ENCODE assay signal across 12 cellular contexts in genomic region chr2:234960091-234961088, GRCh38. TPM values are rescaled to one million over a fixed set of nuclear protein-coding genes. Genes with fewer than 3 reads are reported as not detected.
DNase-seq lines count a peak whose midpoint lies in the region; ATAC-seq, FAIRE-seq and TF ChIP-seq lines count a peak whose summit lies in the region.
"Had no signal": no experiment of that assay in that cellular context is flagged by ENCODE, and none has a peak within 500 bp of the region (broad histone marks: within the 10 kb centered on the region; RNA-seq: fewer than 3 reads in every experiment).

No MANE protein-coding gene starts in this region.

- no peaks in the 10 kb centered on the region for H3K9me3 Mint-ChIP-seq in mesothelial cell of epicardium
- no peaks in the 10 kb centered on the region for H3K9me3 Mint-ChIP-seq in T-helper 2 cell treated with Interferon-gamma antibody and Interleukin-4, amounts not matched to agents 5 μg/mL and 100 μg/mL, for 36 hours
- H3K9me3 Mint-ChIP-seq: activated T-helper 2 cell treated with anti-CD3 and anti-CD28 coated beads, Interferon-gamma antibody, Interleukin-2, Interleukin-4, amounts not matched to agents 10 μg/mL and 5 μg/mL and 100 μg/mL, durations not matched to agents 14 hours and 24 hours and 36 hours; CD4-positive, alpha-beta T cell had no signal

- FAIRE-seq in D721Med (lab: Jason Lieb, UNC): no peak

- DNase-seq in Ammon's horn (ENCODE audit: low spot score) (peak; percentile 67), NCI-H146 treated with DMSO at 0.1 percent for 48 hours (lab: John Stamatoyannopoulos, UW; ENCODE audit: unreplicated experiment) (peak; percentile 42), dorsolateral prefrontal cortex (peak in 1 of 10 donors; percentile 36), mesothelial cell of epicardium (ENCODE audit: low spot score in 2 of 2, unreplicated experiment in 2 of 2) (no peak), D721Med (ENCODE audit: insufficient read length, low spot score) (no peak)
- DNase-seq in T-helper 2 cell treated with Interferon-gamma antibody and Interleukin-4, amounts not matched to agents 5 μg/mL and 100 μg/mL, for 36 hours (ENCODE audit: low spot score): no peak
- DNase-seq: CD4-positive, alpha-beta T cell; immature natural killer cell; MM.1S had no signal

- intact Hi-C loops in dorsolateral prefrontal cortex (cut with DNase I): no loop called here

- peak overlapping the region; percentile 30 to 98 (median 87) for H3K27ac ChIP-seq in dorsolateral prefrontal cortex

- H3K36me3 Mint-ChIP-seq in mesothelial cell of epicardium: peaks cover 7% of the 10 kb centered on the region
- H3K36me3 Mint-ChIP-seq in T-helper 2 cell treated with Interferon-gamma antibody and Interleukin-4, amounts not matched to agents 5 μg/mL and 100 μg/mL, for 36 hours (ENCODE audit: low read depth): no peaks in the 10 kb centered on the region
- H3K36me3 Mint-ChIP-seq: immature natural killer cell had no signal

- peak in 3 of 56 donors; percentile 9 to 17 (median 11) for TF ChIP-seq CTCF in dorsolateral prefrontal cortex (IDR thresholded peaks at IDR 0.05 in 54 of 56, conservative IDR thresholded peaks at IDR 0.05 in 2 of 56; ENCODE audit: low read depth in 1 of 56, partially characterized antibody in 56 of 56)
- TF ChIP-seq CTCF in mesothelial cell of epicardium (IDR thresholded peaks at IDR 0.05; ENCODE audit: unreplicated experiment): no peak
- no peak for TF ChIP-seq CTCF in D721Med (IDR thresholded peaks at IDR 0.05; ENCODE audit: insufficient read depth, missing control alignments)

- peak overlapping the region; percentile 18 for H3K27ac Mint-ChIP-seq in mesothelial cell of epicardium
- H3K27ac Mint-ChIP-seq in T-helper 2 cell treated with Interferon-gamma antibody and Interleukin-4, amounts not matched to agents 5 μg/mL and 100 μg/mL, for 36 hours: no peak overlapping the region
- H3K27ac Mint-ChIP-seq: activated T-helper 2 cell treated with anti-CD3 and anti-CD28 coated beads, Interferon-gamma antibody, Interleukin-2, Interleukin-4, amounts not matched to agents 10 μg/mL and 5 μg/mL and 100 μg/mL, durations not matched to agents 14 hours and 24 hours and 36 hours; CD4-positive, alpha-beta T cell; immature natural killer cell had no signal

- peak overlapping the region in 20 of 59 donors; percentile 1 to 48 (median 18) for H3K4me3 ChIP-seq in dorsolateral prefrontal cortex

- no peak overlapping the region for H3K4me3 Mint-ChIP-seq in mesothelial cell of epicardium
- H3K4me3 Mint-ChIP-seq in T-helper 2 cell treated with Interferon-gamma antibody and Interleukin-4, amounts not matched to agents 5 μg/mL and 100 μg/mL, for 36 hours: no peak overlapping the region
- H3K4me3 Mint-ChIP-seq: CD4-positive, alpha-beta T cell; immature natural killer cell had no signal

- H3K27me3 Mint-ChIP-seq in mesothelial cell of epicardium (ENCODE audit: low read depth): no peaks in the 10 kb centered on the region
- H3K27me3 Mint-ChIP-seq in T-helper 2 cell treated with Interferon-gamma antibody and Interleukin-4, amounts not matched to agents 5 μg/mL and 100 μg/mL, for 36 hours (ENCODE audit: low read depth): peaks cover 7% of the 10 kb centered on the region

- H3K27me3 ChIP-seq in dorsolateral prefrontal cortex: peaks cover 0 to 10% (median 0%) of the 10 kb centered on the region in 45 donors

- ATAC-seq in HG03442 (IDR thresholded peaks at IDR 0.05; ENCODE audit: unreplicated experiment) (no peak), HG03280 (IDR thresholded peaks at IDR 0.05; ENCODE audit: unreplicated experiment) (no peak)

- H3K4me1 Mint-ChIP-seq in mesothelial cell of epicardium: peaks cover 45% of the 10 kb centered on the region
- no peaks in the 10 kb centered on the region for H3K4me1 Mint-ChIP-seq in T-helper 2 cell treated with Interferon-gamma antibody and Interleukin-4, amounts not matched to agents 5 μg/mL and 100 μg/mL, for 36 hours (ENCODE audit: low read depth)
- H3K4me1 Mint-ChIP-seq: immature natural killer cell had no signal

RNA-seq across cellular contexts. Expression of gene SH3BP4, which starts 8.6 kb away (rescaled TPM):
- total RNA-seq in dorsolateral prefrontal cortex (10 to 100 TPM; 10.0 to 57.7 (median 23.5) TPM), mesothelial cell of epicardium (44.1 to 45.0 TPM (median 44.3 TPM) in 3 replicates)

Comparison
In these comparisons a context has a peak if more than half of its experiments do, and no peak if none do; other contexts are left out.
1. DNase-seq: peak in Ammon's horn (single experiment) and NCI-H146 treated with DMSO at 0.1 percent for 48 hours (single experiment); none in mesothelial cell of epicardium (0 of 2), T-helper 2 cell treated with Interferon-gamma antibody and Interleukin-4, amounts not matched to agents 5 μg/mL and 100 μg/mL, for 36 hours (single experiment) and D721Med (single experiment).